In the genomic region with DNA sequence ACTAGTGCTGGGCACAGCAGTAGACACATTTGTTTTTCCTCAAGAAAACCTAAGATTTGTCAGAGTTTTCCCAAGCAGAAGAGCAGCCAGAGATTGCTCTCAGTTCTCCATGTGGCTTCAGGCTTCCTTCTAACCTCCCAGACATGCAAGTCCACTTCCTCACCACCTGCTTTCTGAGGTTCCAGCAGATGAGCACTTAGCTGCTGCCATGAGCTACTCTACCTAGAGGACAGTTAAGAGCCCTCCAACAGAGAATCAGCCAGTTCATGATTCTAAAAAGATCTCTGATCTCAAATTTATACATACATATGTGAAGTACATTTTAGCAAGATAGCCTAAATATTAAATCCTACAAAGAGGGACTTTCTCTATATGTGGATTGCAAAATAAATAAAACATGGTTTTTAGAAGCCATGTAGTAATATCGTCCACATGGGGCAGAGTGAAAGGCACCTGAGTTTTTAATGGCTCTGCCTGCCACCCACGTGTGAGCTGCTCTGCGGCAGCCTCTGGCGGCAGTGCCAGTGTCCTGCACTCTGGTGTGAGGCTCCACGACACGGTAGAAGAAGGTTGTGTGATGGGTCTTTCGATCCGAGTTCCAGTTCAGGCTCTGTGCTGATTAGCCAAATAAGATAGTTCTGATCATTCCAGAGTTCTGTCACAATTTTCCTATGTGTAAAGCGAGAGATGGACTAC, we compare ENCODE assay signal across 8 cellular contexts. TPM values are rescaled to one million over a fixed set of nuclear protein-coding genes. Genes with fewer than 3 reads are reported as not detected.
DNase-seq lines count a peak whose midpoint lies in the region; ATAC-seq and TF ChIP-seq lines count a peak whose summit lies in the region.

No MANE protein-coding gene starts in this region.

- H3K9me3 ChIP-seq in Panc1 (ENCODE audit: control insufficient read depth, insufficient read depth, low read depth, low read length) (no peaks in the 10 kb centered on the region), left ventricle myocardium inferior (replicated peaks) (no peaks in the 10 kb centered on the region)

- POLR2A ChIA-PET in Panc1 (lab: Charles Lee), result no interaction called here

- intact Hi-C loops in Panc1 (cut with micrococcal nuclease; ENCODE audit: unreplicated experiment) (no loop called here), left ventricle myocardium inferior (cut with micrococcal nuclease) (no loop called here)

- H3K36me3 ChIP-seq in Panc1 (ENCODE audit: control insufficient read depth, insufficient read depth, low read length) (no peaks in the 10 kb centered on the region), left ventricle myocardium inferior (peaks cover 23% of the 10 kb centered on the region)

- ATAC-seq in GM18907 (IDR thresholded peaks at IDR 0.05; ENCODE audit: unreplicated experiment) (peak; percentile 75), HG03159 (IDR thresholded peaks at IDR 0.05; ENCODE audit: unreplicated experiment) (peak; percentile 96), Panc1 (peak; percentile 93)

- H3K27ac ChIP-seq in Panc1 (ENCODE audit: low read length), result no peak overlapping the region
- H3K27ac ChIP-seq in left ventricle myocardium inferior (replicated peaks), result peak overlapping the region; percentile 72

- H3K27me3 ChIP-seq in Panc1 (ENCODE audit: control insufficient read depth, insufficient read depth, low read length) (no peaks in the 10 kb centered on the region), left ventricle myocardium inferior (ENCODE audit: low read depth) (no peaks in the 10 kb centered on the region)

- peak; percentile 25 for DNase-seq in AG10803 (ENCODE audit: low read depth)
- peak; percentile 39 for DNase-seq in Panc1 (ENCODE audit: low read depth, low spot score)
- DNase-seq in activated gamma-delta T cell (lab: John Stamatoyannopoulos, UW), result peak; percentile 27
- peak; percentile 28 for DNase-seq in left ventricle myocardium inferior
- peak; percentile 54 to 62 for DNase-seq in stimulated activated CD4-positive, alpha-beta T cell treated with anti-CD3 and anti-CD28 coated beads, Interleukin-2, amount 100 ng/mL, for 24 hours
- no peak for DNase-seq in globus pallidus (ENCODE audit: low spot score)

- no peak overlapping the region for H3K4me3 ChIP-seq in AG10803 (ENCODE audit: low read length)
- no peak overlapping the region for H3K4me3 ChIP-seq in Panc1 (ENCODE audit: low read depth in 2 of 2, low read length in 2 of 2)
- no peak overlapping the region for H3K4me3 ChIP-seq in left ventricle myocardium inferior

- no TSS peak for BruUV-seq in Panc1 (replicated peaks; lab: Mats Ljungman, UMichigan)

- in situ Hi-C loops in Panc1 (cut with HindIII; ENCODE audit: low pct_unique_long_range_greater_than_20kb, low sequenced_read_pairs), result no loop called here

- CTCF ChIA-PET in Panc1 (lab: Charles Lee), result no interaction called here

- H3K4me1 ChIP-seq in Panc1 (ENCODE audit: control insufficient read depth, insufficient read depth, low read length) (no peaks in the 10 kb centered on the region), left ventricle myocardium inferior (peaks cover 28% of the 10 kb centered on the region)

- peak; percentile 75 for TF ChIP-seq CTCF in AG10803 (conservative IDR thresholded peaks at IDR 0.05; ENCODE audit: low read length)
- peak; percentile 89 for TF ChIP-seq CTCF in Panc1 (IDR thresholded peaks at IDR 0.05)
- TF ChIP-seq CTCF in left ventricle myocardium inferior (IDR thresholded peaks at IDR 0.05; ENCODE audit: borderline replicate concordance), result peak; percentile 72

RNA-seq across cellular contexts. Expression of a gene that starts 10.3 kb away (rescaled TPM):
- 1.1 TPM for total RNA-seq in Panc1 (2021; ENCODE audit: unreplicated experiment)
- polyA plus RNA-seq in Panc1 (2012; ENCODE audit: insufficient read length), result 0.48 TPM
- total RNA-seq in left ventricle myocardium inferior, result 24.9 TPM

RNA-seq across cellular contexts. Expression of a gene that starts 25.6 kb away (rescaled TPM):
- total RNA-seq in Panc1 (2021; ENCODE audit: unreplicated experiment) (not detected), left ventricle myocardium inferior (0.74 TPM)
- polyA plus RNA-seq in Panc1 (2012; ENCODE audit: insufficient read length), result not detected

Comparison
In these comparisons a context has a peak if more than half of its experiments do, and no peak if none do; other contexts are left out.
1. RNA of a gene that starts 10.3 kb away (total RNA-seq): 24.9 TPM in left ventricle myocardium inferior (single experiment); 1.1 TPM in Panc1 (single experiment); every median in the first group is over 10 times any median in the second.
2. Peak in every context shown above with its lines, with median percentiles within 50 percentile points of each other: CTCF ChIP-seq and ATAC-seq.